In the genomic region with DNA sequence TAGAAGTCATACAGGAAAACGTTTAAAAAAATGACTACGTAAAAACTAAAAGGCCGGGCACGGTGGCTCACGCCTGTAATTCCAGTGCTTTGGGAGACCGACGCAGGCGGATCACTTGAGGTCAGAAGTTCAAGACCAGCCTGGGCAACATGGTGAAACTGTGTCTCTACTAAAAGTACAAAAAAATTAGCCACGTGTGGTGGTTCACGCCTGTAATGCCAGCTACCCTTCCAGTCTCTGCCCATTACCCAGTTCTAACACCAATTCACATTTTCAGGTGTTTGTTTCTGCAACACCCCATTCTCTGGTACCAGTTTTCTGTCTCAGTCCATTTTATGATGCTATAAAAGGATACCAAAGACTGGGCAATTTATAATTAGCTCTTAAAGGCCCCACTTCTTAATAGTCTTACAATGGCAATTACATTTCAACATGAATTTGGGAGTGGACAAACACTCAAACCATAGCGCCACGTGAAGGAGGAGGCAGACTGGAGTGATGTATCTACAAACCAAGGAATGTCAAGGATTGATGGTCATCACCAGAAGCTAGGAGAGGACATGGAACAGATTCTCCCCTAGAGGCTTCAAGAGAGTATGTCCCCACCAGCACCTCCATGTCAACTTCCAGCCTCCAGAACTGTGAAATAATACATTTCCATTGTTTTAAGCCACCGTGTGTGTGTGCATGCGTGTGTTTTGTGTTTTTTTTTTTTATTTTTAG, we compare ENCODE assay signal across 8 cellular contexts. TPM values are rescaled to one million over a fixed set of nuclear protein-coding genes. Genes with fewer than 3 reads are reported as not detected.
DNase-seq lines count a peak whose midpoint lies in the region; ATAC-seq and TF ChIP-seq lines count a peak whose summit lies in the region.

No MANE protein-coding gene starts in this region.

- H3K27ac ChIP-seq in GM23248 (no peak overlapping the region), Peyer's patch (peak overlapping the region; percentile 34 to 81 (median 64)), epithelial cell of prostate (peak overlapping the region; percentile 73)

- H3K4me3 ChIP-seq in GM23248 = peak overlapping the region; percentile 81
- H3K4me3 ChIP-seq in Peyer's patch = peak overlapping the region; percentile 56 to 84 (median 68)
- H3K4me3 ChIP-seq in retinal pigment epithelial cell (ENCODE audit: low read length) = peak overlapping the region; percentile 73

- no peaks in the 10 kb centered on the region for H3F3A ChIP-seq in GM23248 (ENCODE audit: insufficient read depth)

- DNase-seq in GM23248 (no peak), Peyer's patch (no peak), epithelial cell of prostate (ENCODE audit: low read depth, low spot score) (no peak), retinal pigment epithelial cell (ENCODE audit: low read depth) (no peak), retina (no peak), NCI-H226 (no peak)

- H3K9ac ChIP-seq in GM23248 = peak overlapping the region; percentile 87

- TF ChIP-seq POLR2A in Peyer's patch (IDR thresholded peaks at IDR 0.05) = no peak

- 66 to 73% methylated on average over 14 of the region's 14 CpGs for WGBS in GM23248 (ENCODE audit: low coverage in 1 of 2, low lambda C conversion rate in 2 of 2, missing lambda C conversion rate in 2 of 2), 2 experiments

- H3K4me1 ChIP-seq in GM23248 (ENCODE audit: insufficient read depth) (peaks cover 10% of the 10 kb centered on the region; the same call in 1 of the 2 replicates), Peyer's patch (peaks cover 0 to 15% (median 0%) of the 10 kb centered on the region in 4 donors)

- H4K20me1 ChIP-seq in GM23248 (ENCODE audit: insufficient read depth) = no peaks in the 10 kb centered on the region

- H3K79me2 ChIP-seq in GM23248 (ENCODE audit: insufficient read depth) = 0 out of 2 replicates have a peak, but pooled peaks cover 4% of the 10 kb centered on the region

- H3K27me3 ChIP-seq in GM23248 (replicated peaks; ENCODE audit: insufficient read depth) (no peaks in the 10 kb centered on the region), Peyer's patch (no peaks in the 10 kb centered on the region)

- ATAC-seq in GM18858 (IDR thresholded peaks at IDR 0.05; ENCODE audit: unreplicated experiment) (no peak), HG02763 (IDR thresholded peaks at IDR 0.05; ENCODE audit: unreplicated experiment) (no peak)

- TF ChIP-seq CTCF in Peyer's patch (IDR thresholded peaks at IDR 0.05) = no peak
- TF ChIP-seq CTCF in retinal pigment epithelial cell (conservative IDR thresholded peaks at IDR 0.05; ENCODE audit: low read depth, low read length) = no peak

- in situ Hi-C loops in GM23248 (cut with MboI) = no loop called here

- H3K9me3 ChIP-seq in GM23248 (ENCODE audit: low read depth) = no peaks in the 10 kb centered on the region
- no peaks in the 10 kb centered on the region for H3K9me3 ChIP-seq in Peyer's patch

- H3K9me2 ChIP-seq in GM23248 (ENCODE audit: insufficient read depth) = no peaks in the 10 kb centered on the region

- H3K4me2 ChIP-seq in GM23248 (ENCODE audit: unreplicated experiment) = peak overlapping the region; percentile 91

- peaks cover 16% of the 10 kb centered on the region for H3K36me3 ChIP-seq in GM23248 (ENCODE audit: low read depth)
- peaks cover 0 to 15% (median 0%) of the 10 kb centered on the region in 3 donors for H3K36me3 ChIP-seq in Peyer's patch

- peak overlapping the region; percentile 100 for H2AFZ ChIP-seq in GM23248

RNA-seq across cellular contexts. Expression of a gene that starts 0.8 kb away (rescaled TPM):
- 11.1 and 18.5 TPM in 2 replicates for total RNA-seq in GM23248 (2014; rRNA removed; shearing (Covaris generic))
- polyA plus RNA-seq in GM23248 (2016; fragmentation: Nextera tagmentation; extraction: Ambion mirVana) = 14.7 and 17.0 TPM in 2 replicates
- total RNA-seq in Peyer's patch = 10 to 100 TPM in 3 of 4 donors, 1 to 10 TPM in 1; 7.4 to 21.6 (median 14.3) TPM

RNA-seq across cellular contexts. Expression of a gene that starts 7.2 kb away (rescaled TPM):
- 93.1 and 113 TPM in 2 replicates for total RNA-seq in GM23248 (2014; rRNA removed; shearing (Covaris generic))
- polyA plus RNA-seq in GM23248 (2016; fragmentation: Nextera tagmentation; extraction: Ambion mirVana) = 96.8 and 99.5 TPM in 2 replicates
- 100 to 1,000 TPM; 139 to 234 (median 184) TPM for total RNA-seq in Peyer's patch
